In the genomic region with DNA sequence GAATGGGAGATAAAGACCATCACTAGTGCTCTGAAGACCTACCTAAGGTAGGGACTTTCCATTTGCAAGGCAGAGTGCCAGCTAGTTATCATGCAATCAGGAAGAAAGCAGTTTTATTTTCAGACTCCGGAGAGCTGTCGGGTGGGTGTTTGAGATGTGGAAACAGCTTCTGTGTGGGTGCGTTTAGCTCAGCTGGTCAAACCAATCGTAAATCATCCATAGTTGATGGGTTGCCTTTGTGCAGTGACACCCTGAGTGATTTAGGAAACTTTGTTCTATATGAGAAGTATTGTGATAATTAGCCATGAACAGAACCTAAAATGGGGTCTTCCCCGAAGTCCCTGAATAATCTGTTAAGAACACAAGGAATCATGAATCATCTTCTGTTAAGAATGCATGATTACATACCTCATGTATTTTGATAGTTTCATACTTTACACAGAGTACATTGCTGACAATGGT, we compare ENCODE assay signal across 8 cellular contexts.
DNase-seq lines count a peak whose midpoint lies in the region; ATAC-seq lines count a peak whose summit lies in the region.

No MANE protein-coding gene starts in this region.

- H3K4me1 Mint-ChIP-seq in naive thymus-derived CD8-positive, alpha-beta T cell, result peaks cover 5 to 37% (median 13%) of the 10 kb centered on the region in 4 donors

- DNase-seq in activated gamma-delta T cell treated with anti-CD3 and anti-CD28 coated beads, Interleukin-2, amount 50 U/mL, for 16 hours (ENCODE audit: low read depth), result peak; percentile 12
- DNase-seq in activated gamma-delta T cell (lab: John Stamatoyannopoulos, UW) (no peak), SHP77 treated with DMSO at 0.1 percent for 48 hours (lab: John Stamatoyannopoulos, UW) (peak; percentile 59), medulla oblongata (ENCODE audit: extremely low spot score) (peak; percentile 29), mucosa of gallbladder (ENCODE audit: low spot score) (no peak), NCI-H526 treated with DMSO at 0.1 percent for 48 hours (lab: John Stamatoyannopoulos, UW) (no peak)
- no peak for DNase-seq in naive thymus-derived CD8-positive, alpha-beta T cell

- H3K4me3 Mint-ChIP-seq in naive thymus-derived CD8-positive, alpha-beta T cell, result peak overlapping the region in 2 of 10 donors; percentile 5 to 50

- no peaks in the 10 kb centered on the region for H3K27me3 Mint-ChIP-seq in naive thymus-derived CD8-positive, alpha-beta T cell

- H3K9me3 Mint-ChIP-seq in naive thymus-derived CD8-positive, alpha-beta T cell, result no peaks in the 10 kb centered on the region

- peak overlapping the region in 2 of 10 donors; percentile 37 to 49 for H3K27ac Mint-ChIP-seq in naive thymus-derived CD8-positive, alpha-beta T cell

- POLR2A ChIA-PET in naive thymus-derived CD8-positive, alpha-beta T cell (lab: Charles Lee), result no interaction called here

- peak; percentile 54 for ATAC-seq in HG02763 (IDR thresholded peaks at IDR 0.05; ENCODE audit: unreplicated experiment)
- ATAC-seq in naive thymus-derived CD8-positive, alpha-beta T cell, result no peak

- peaks cover 21 to 84% (median 69%) of the 10 kb centered on the region in 3 donors for H3K36me3 Mint-ChIP-seq in naive thymus-derived CD8-positive, alpha-beta T cell

Comparison
In these comparisons a context has a peak if more than half of its experiments do, and no peak if none do; other contexts are left out.
1. DNase-seq: peak in activated gamma-delta T cell treated with anti-CD3 and anti-CD28 coated beads, Interleukin-2, amount 50 U/mL, for 16 hours (single experiment), SHP77 treated with DMSO at 0.1 percent for 48 hours (single experiment) and medulla oblongata (single experiment); none in activated gamma-delta T cell (single experiment), naive thymus-derived CD8-positive, alpha-beta T cell (0 of 10), mucosa of gallbladder (single experiment) and NCI-H526 treated with DMSO at 0.1 percent for 48 hours (single experiment).